20 cellular contexts compared by ENCODE assay signal in genomic region chr2:43469713-43470112, GRCh38.
DNase-seq lines count a peak whose midpoint lies in the region; ATAC-seq and TF ChIP-seq lines count a peak whose summit lies in the region.
"Had no signal": no experiment of that assay in that cellular context is flagged by ENCODE, and none has a peak within 500 bp of the region (broad histone marks: within the 10 kb centered on the region; RNA-seq: fewer than 3 reads in every experiment).

No MANE protein-coding gene starts in this region.

- H3K9me3 ChIP-seq in Caco-2 (no peaks in the 10 kb centered on the region), trophoblast cell (ENCODE audit: insufficient read depth, low read depth, low read length) (no peaks in the 10 kb centered on the region), ovary (no peaks in the 10 kb centered on the region)
- H3K9me3 ChIP-seq: BLaER1, MG63 had no signal

- no peak overlapping the region for H3K9ac ChIP-seq in trophoblast cell (ENCODE audit: low read length)
- H3K9ac ChIP-seq: BLaER1 had no signal

- H3K79me2 ChIP-seq in trophoblast cell (ENCODE audit: control insufficient read depth, insufficient read depth, low read length, poor library complexity): no peaks in the 10 kb centered on the region

- H3K4me2 ChIP-seq in trophoblast cell (ENCODE audit: low read length): no peak overlapping the region
- H3K4me2 ChIP-seq: BLaER1 had no signal

- H3K18ac ChIP-seq in trophoblast cell (ENCODE audit: low read length): peak overlapping the region; percentile 82

- intact Hi-C loops in Caco-2 (cut with micrococcal nuclease; ENCODE audit: unreplicated experiment) (no loop called here), ovary (cut with DNase I) (loop anchor here in 1 of 4 donors (10.0 kb wide), 1 partner anchor 145 kb away; no protein-coding TSS in a partner anchor)

- no peak overlapping the region for H4K12ac ChIP-seq in trophoblast cell (ENCODE audit: low read depth, low read length)

- TF ChIP-seq CTCF in Caco-2 (IDR thresholded peaks at IDR 0.05; ENCODE audit: insufficient read depth in 1 of 2, low read depth in 1 of 2, low read length in 1 of 2, severe bottlenecking in 1 of 2, unreplicated experiment in 1 of 2) (no peak), ovary (IDR thresholded peaks at IDR 0.05) (no peak)

- no peak for TF ChIP-seq POLR2A in ovary (IDR thresholded peaks at IDR 0.05)

- H3K36me3 Mint-ChIP-seq in Caco-2 (ENCODE audit: insufficient read depth, unreplicated experiment): peaks cover 14% of the 10 kb centered on the region

- H3K27me3 ChIP-seq in Caco-2 (replicated peaks; ENCODE audit: control insufficient read depth, insufficient read depth, low read length) (no peaks in the 10 kb centered on the region), trophoblast cell (ENCODE audit: insufficient read depth, low read length) (no peaks in the 10 kb centered on the region), ovary (no peaks in the 10 kb centered on the region)
- H3K27me3 ChIP-seq: BLaER1, MG63 had no signal

- no peak overlapping the region for H2AFZ ChIP-seq in trophoblast cell (ENCODE audit: insufficient read depth, low read length, poor library complexity)

- BruUV-seq in Caco-2 (replicated peaks; lab: Mats Ljungman, UMichigan): no TSS peak

- peak overlapping the region; percentile 64 for H3K14ac ChIP-seq in trophoblast cell (ENCODE audit: low read length)

- ATAC-seq in GM18498 (IDR thresholded peaks at IDR 0.05; ENCODE audit: unreplicated experiment): no peak
- ATAC-seq: Right ventricle myocardium inferior had no signal

- H3K27me3 Mint-ChIP-seq in Caco-2 (ENCODE audit: insufficient read depth, unreplicated experiment): no peaks in the 10 kb centered on the region
- H3K27me3 Mint-ChIP-seq: CD4-positive, alpha-beta T cell had no signal

- no peak overlapping the region for H3K23ac ChIP-seq in trophoblast cell (ENCODE audit: low read length)

- peak overlapping the region; percentile 51 for H3K4me3 Mint-ChIP-seq in Caco-2 (ENCODE audit: unreplicated experiment)
- H3K4me3 Mint-ChIP-seq: CD4-positive, alpha-beta T cell had no signal

- no peak overlapping the region for H3K4ac ChIP-seq in trophoblast cell (ENCODE audit: low read depth, low read length)

- peak overlapping the region; percentile 58 for H3K27ac ChIP-seq in trophoblast cell (ENCODE audit: low read depth, low read length)
- H3K27ac ChIP-seq in ovary: no peak overlapping the region
- H3K27ac ChIP-seq: BLaER1 had no signal

- H3K36me3 ChIP-seq in Caco-2 (ENCODE audit: control insufficient read depth, insufficient read depth, low read length) (peaks cover 1% of the 10 kb centered on the region), trophoblast cell (ENCODE audit: control insufficient read depth in 1 of 2, insufficient read depth in 2 of 2, low read length in 2 of 2) (no peaks in the 10 kb centered on the region), ovary (no peaks in the 10 kb centered on the region)

- CTCF ChIA-PET in Caco-2 (lab: Charles Lee): interaction anchor here (0.7 to 0.9 kb wide), 2 partner anchors 9 to 198 kb away, joined by 3 to 4 read pairs; no protein-coding TSS in a partner anchor

- H2BK120ac ChIP-seq in trophoblast cell (ENCODE audit: insufficient read depth, low read length, poor library complexity): peak overlapping the region; percentile 58

- POLR2A ChIA-PET in Caco-2 (lab: Charles Lee): interaction anchor here (0.6 kb wide), 1 partner anchor 12 kb away, joined by 3 read pairs; no protein-coding TSS in a partner anchor

- peak overlapping the region; percentile 76 for H3K27ac Mint-ChIP-seq in Caco-2 (ENCODE audit: unreplicated experiment)
- H3K27ac Mint-ChIP-seq: CD4-positive, alpha-beta T cell had no signal

- peak overlapping the region; percentile 96 for H2BK12ac ChIP-seq in trophoblast cell (ENCODE audit: low read length)

- peaks cover 38% of the 10 kb centered on the region for H3K4me1 ChIP-seq in Caco-2
- H3K4me1 ChIP-seq in trophoblast cell (ENCODE audit: control insufficient read depth in 1 of 2, insufficient read depth in 2 of 2, low read length in 2 of 2): peaks cover 3 to 10% of the 10 kb centered on the region in 2 experiments
- peaks cover 13% of the 10 kb centered on the region for H3K4me1 ChIP-seq in ovary (ENCODE audit: insufficient read depth)
- H3K4me1 ChIP-seq: BLaER1 had no signal

- DNase-seq in Caco-2 (peak; percentile 64 to 67), LoVo (ENCODE audit: low spot score) (peak; percentile 65), islet precursor cell (peak; percentile 58), trophoblast cell (peak in 1 of 2 donors; percentile 35), NCI-H2107 treated with DMSO at 0.1 percent for 48 hours (lab: John Stamatoyannopoulos, UW; ENCODE audit: unreplicated experiment) (no peak), ovary (no peak), NCI-H226 (no peak)
- DNase-seq: ACHN; CD4-positive, alpha-beta T cell; GOT3; Karpas-422; MG63; NCI-H1417; NCI-H1694 treated with DMSO at 0.1 percent for 48 hours; NCI-H2227 treated with DMSO at 0.1 percent for 48 hours; NCI-H510A treated with DMSO at 0.1 percent for 48 hours; NCI-H82 had no signal

- WGBS in trophoblast cell (ENCODE audit: extremely low coverage, insufficient coverage, insufficient read length): no CpG with 5 or more reads among the region's 3 CpGs
- WGBS in ovary, 3 donors: 92 to 93% (median 92%) methylated on average over 3 of the region's 3 CpGs

- H2BK5ac ChIP-seq in trophoblast cell (ENCODE audit: low read depth, low read length, poor library complexity): peak overlapping the region; percentile 66

- H2AK5ac ChIP-seq in trophoblast cell (ENCODE audit: low read length): no peak overlapping the region

- no peak overlapping the region for H4K8ac ChIP-seq in trophoblast cell (ENCODE audit: low read depth, low read length)

- TF ChIP-seq EP300 in ovary (IDR thresholded peaks at IDR 0.05): no peak

- peak overlapping the region; percentile 93 for H4K91ac ChIP-seq in trophoblast cell (ENCODE audit: low read depth, low read length)

- H3K4me1 Mint-ChIP-seq in Caco-2 (ENCODE audit: low read depth, unreplicated experiment): peaks cover 57% of the 10 kb centered on the region

- H3K9me3 Mint-ChIP-seq in Caco-2 (ENCODE audit: unreplicated experiment): peaks cover 4% of the 10 kb centered on the region
- H3K9me3 Mint-ChIP-seq: CD4-positive, alpha-beta T cell had no signal

- H3K79me1 ChIP-seq in trophoblast cell (ENCODE audit: low read length): peaks cover 7% of the 10 kb centered on the region

- H3K4me3 ChIP-seq in Caco-2 (ENCODE audit: low read depth, low read length): no peak overlapping the region
- no peak overlapping the region for H3K4me3 ChIP-seq in trophoblast cell (ENCODE audit: low read depth, low read length)
- H3K4me3 ChIP-seq in ovary: no peak overlapping the region
- H3K4me3 ChIP-seq: BLaER1, MG63 had no signal

Comparison
In these comparisons a context has a peak if more than half of its experiments do, and no peak if none do; other contexts are left out.
1. DNase-seq: peak in Caco-2 (2 of 2), LoVo (single experiment) and islet precursor cell (single experiment); none in NCI-H2107 treated with DMSO at 0.1 percent for 48 hours (single experiment), ovary (0 of 5) and NCI-H226 (single experiment).